In genomic region chr6:144644776-144645175, GRCh38 we compare ENCODE assay signal across 18 cellular contexts.
"Had no signal": no experiment of that assay in that cellular context is flagged by ENCODE, and none has a peak within 500 bp of the region (broad histone marks: within the 10 kb centered on the region; RNA-seq: fewer than 3 reads in every experiment).

No MANE protein-coding gene starts in this region.

- H3K36me3 ChIP-seq: suprapubic skin, upper lobe of right lung had no signal

- H3K27ac ChIP-seq: coronary artery, psoas muscle, suprapubic skin, upper lobe of right lung, VCaP had no signal

- H3K4me3 ChIP-seq: coronary artery, psoas muscle, suprapubic skin, upper lobe of right lung had no signal

- ATAC-seq: activated CD4-positive, alpha-beta T cell treated with anti-CD3 and anti-CD28 coated beads for 36 hours; left lobe of liver; natural killer cell treated with Interleukin-12 subunit alpha and Interleukin-12 subunit beta and Interleukin-15 and Interleukin-18, amount 100 ng/mL, for 72 hours; psoas muscle; upper lobe of right lung had no signal

- H3K4me1 ChIP-seq: psoas muscle, upper lobe of right lung had no signal

- H3K27me3 ChIP-seq: suprapubic skin, upper lobe of right lung had no signal

- H3K27ac Mint-ChIP-seq: activated CD4-positive, alpha-beta memory T cell treated with anti-CD3 and anti-CD28 coated beads, Interleukin-2, amount 10 ng/mL, durations not matched to agents 7 days and 5 days; activated CD4-positive, alpha-beta T cell treated with anti-CD3 and anti-CD28 coated beads for 36 hours; activated T-helper 1 cell treated with anti-CD3 and anti-CD28 coated beads, Interleukin-12 subunit alpha, Interleukin-12 subunit beta, Interleukin-2, Interleukin-4 antibody, amounts not matched to agents 30 ng/mL and 10 ng/mL and 1 ng/mL, durations not matched to agents 14 hours and 24 hours and 36 hours had no signal

- H3K4me1 Mint-ChIP-seq: activated CD4-positive, alpha-beta memory T cell treated with anti-CD3 and anti-CD28 coated beads, Interleukin-2, amount 10 ng/mL, durations not matched to agents 7 days and 5 days had no signal

- H3K4me3 Mint-ChIP-seq: activated CD4-positive, alpha-beta memory T cell treated with anti-CD3 and anti-CD28 coated beads, Interleukin-2, amount 10 ng/mL, durations not matched to agents 7 days and 5 days; activated CD4-positive, alpha-beta T cell treated with anti-CD3 and anti-CD28 coated beads for 36 hours; activated T-helper 1 cell treated with anti-CD3 and anti-CD28 coated beads, Interleukin-12 subunit alpha, Interleukin-12 subunit beta, Interleukin-2, Interleukin-4 antibody, amounts not matched to agents 30 ng/mL and 10 ng/mL and 1 ng/mL, durations not matched to agents 14 hours and 24 hours and 36 hours; memory B cell; natural killer cell treated with Interleukin-12 subunit alpha and Interleukin-12 subunit beta and Interleukin-15 and Interleukin-18, amount 100 ng/mL, for 72 hours had no signal

- H3K9me3 ChIP-seq: psoas muscle, suprapubic skin, upper lobe of right lung had no signal

- H3K27me3 Mint-ChIP-seq: activated CD4-positive, alpha-beta memory T cell treated with anti-CD3 and anti-CD28 coated beads, Interleukin-2, amount 10 ng/mL, durations not matched to agents 7 days and 5 days; activated CD4-positive, alpha-beta T cell treated with anti-CD3 and anti-CD28 coated beads for 36 hours; memory B cell; natural killer cell treated with Interleukin-12 subunit alpha and Interleukin-12 subunit beta and Interleukin-15 and Interleukin-18, amount 100 ng/mL, for 72 hours had no signal

- H3K9me3 Mint-ChIP-seq: activated CD4-positive, alpha-beta memory T cell treated with anti-CD3 and anti-CD28 coated beads, Interleukin-2, amount 10 ng/mL, durations not matched to agents 7 days and 5 days; activated T-helper 1 cell treated with anti-CD3 and anti-CD28 coated beads, Interleukin-12 subunit alpha, Interleukin-12 subunit beta, Interleukin-2, Interleukin-4 antibody, amounts not matched to agents 30 ng/mL and 10 ng/mL and 1 ng/mL, durations not matched to agents 14 hours and 24 hours and 36 hours; memory B cell; natural killer cell treated with Interleukin-12 subunit alpha and Interleukin-12 subunit beta and Interleukin-15 and Interleukin-18, amount 100 ng/mL, for 72 hours had no signal

- DNase-seq: activated CD4-positive, alpha-beta memory T cell treated with anti-CD3 and anti-CD28 coated beads, Interleukin-2, amount 10 ng/mL, durations not matched to agents 7 days and 5 days; activated CD4-positive, alpha-beta T cell treated with anti-CD3 and anti-CD28 coated beads for 36 hours; activated CD8-positive, alpha-beta memory T cell treated with anti-CD3 and anti-CD28 coated beads, Interleukin-2, amount 50 U/mL, for 4 hours; activated naive CD4-positive, alpha-beta T cell treated with Interleukin-2 at 50 U/mL for 16 hours; caudate nucleus; effector CD8-positive, alpha-beta T cell; hypothalamus; psoas muscle; stimulated activated CD4-positive, alpha-beta T cell treated with anti-CD3 and anti-CD28 coated beads, Interleukin-2, amount 100 ng/mL, for 48 hours; stimulated activated naive CD4-positive, alpha-beta T cell treated with Interleukin-2 at 50 U/mL for 16 hours; upper lobe of right lung had no signal
